In the genomic region with DNA sequence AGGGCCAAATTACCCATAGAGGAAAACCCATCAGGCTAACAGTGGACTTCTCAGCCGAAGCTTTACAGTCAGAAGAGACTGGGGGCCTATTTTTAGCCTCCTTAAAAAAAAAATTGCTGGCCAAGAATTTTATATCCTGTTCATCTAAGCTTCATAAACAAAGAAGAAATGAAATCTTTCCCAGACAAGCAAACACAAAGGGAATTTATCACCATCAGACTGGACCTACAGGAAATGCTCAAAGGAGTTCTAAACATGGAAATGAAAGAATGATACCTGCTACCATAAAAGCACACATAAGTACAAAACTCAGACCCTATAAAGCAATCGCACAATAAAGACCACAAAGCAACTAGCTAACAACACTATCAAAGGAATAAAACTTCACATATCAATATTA, we compare ENCODE assay signal across 28 cellular contexts.
"Had no signal": no experiment of that assay in that cellular context is flagged by ENCODE, and none has a peak within 500 bp of the region (broad histone marks: within the 10 kb centered on the region; RNA-seq: fewer than 3 reads in every experiment).

No MANE protein-coding gene starts in this region.

- H2AFZ ChIP-seq: parathyroid adenoma had no signal

- H3K9ac ChIP-seq: parathyroid adenoma had no signal

- H3K27me3 ChIP-seq: neutrophil, ovary, spleen, stomach, thyroid gland, tibial nerve, upper lobe of left lung, vagina had no signal

- DNase-seq: naive thymus-derived CD8-positive, alpha-beta T cell; nephron progenitor cell; occipital lobe; ovary; posterior cingulate gyrus; psoas muscle; right cardiac atrium; spleen; stimulated activated CD4-positive, alpha-beta T cell treated with anti-CD3 and anti-CD28 coated beads, Interleukin-12 subunit alpha, Interleukin-12 subunit beta, amount 100 ng/mL, for 4 hours; stimulated activated CD4-positive, alpha-beta T cell treated with anti-CD3 and anti-CD28 coated beads, Interleukin-1b, Interleukin-23, amount 100 ng/mL, for 48 hours; stimulated activated CD4-positive, alpha-beta T cell treated with anti-CD3 and anti-CD28 coated beads, Interleukin-4, amount 100 ng/mL, for 1 hour; stimulated activated naive B cell treated with anti-CD40 and anti-IgM and Interleukin-4, amounts not matched to agents 10 μg/mL and 1 μg/mL and 100 μg/mL, for 72 hours; stimulated activated naive CD4-positive, alpha-beta T cell treated with Interleukin-2 at 50 U/mL for 16 hours; stomach; thyroid gland; trophoblast cell; upper lobe of left lung had no signal

- H3K4me3 ChIP-seq: ovary, psoas muscle, skin epidermis, smooth muscle cell, spleen, stomach, thoracic aorta, thyroid gland, tibial nerve, upper lobe of left lung, vagina had no signal

- H3K4me2 ChIP-seq: smooth muscle cell had no signal

- FAIRE-seq: urothelium cell line had no signal

- H3K27ac ChIP-seq: neutrophil, ovary, parathyroid adenoma, psoas muscle, skin epidermis, spleen, stomach, thoracic aorta, thyroid gland, tibial nerve, upper lobe of left lung, vagina had no signal

- H3K4me1 ChIP-seq: parathyroid adenoma, psoas muscle, stomach, thyroid gland, tibial nerve, upper lobe of left lung, vagina had no signal

- ATAC-seq: naive thymus-derived CD8-positive, alpha-beta T cell; natural killer cell treated with Interleukin-12 subunit alpha and Interleukin-12 subunit beta and Interleukin-15 and Interleukin-18, amount 100 ng/mL, for 72 hours; psoas muscle; right cardiac atrium; sciatic nerve; stimulated activated effector memory CD8-positive, alpha-beta T cell treated with anti-CD3 and anti-CD28 coated beads, Interleukin-12 subunit alpha, Interleukin-12 subunit beta, amount 100 ng/mL, for 72 hours; stimulated activated naive B cell treated with anti-CD40 and anti-IgM and Interleukin-4, amounts not matched to agents 10 μg/mL and 1 μg/mL and 100 μg/mL, for 72 hours had no signal

- H3K9me3 ChIP-seq: neutrophil, ovary, thyroid gland had no signal

- H3K36me3 ChIP-seq: neutrophil, ovary, thyroid gland, upper lobe of left lung had no signal
